ENCODE assay signal across 25 cellular contexts in genomic region chr5:139884734-139885133, GRCh38.
"Had no signal": no experiment of that assay in that cellular context is flagged by ENCODE, and none has a peak within 500 bp of the region (broad histone marks: within the 10 kb centered on the region; RNA-seq: fewer than 3 reads in every experiment).

No MANE protein-coding gene starts in this region.

- H3K27ac ChIP-seq: body of pancreas, cardiac muscle cell, coronary artery, dorsolateral prefrontal cortex, esophagus muscularis mucosa, foreskin keratinocyte, gastroesophageal sphincter, VCaP had no signal

- H3K9me3 ChIP-seq: body of pancreas, esophagus muscularis mucosa, gastroesophageal sphincter, heart right ventricle had no signal

- H3K27me3 ChIP-seq: body of pancreas, cardiac muscle cell, dorsolateral prefrontal cortex, esophagus muscularis mucosa, gastroesophageal sphincter, heart right ventricle had no signal

- DNase-seq: activated CD4-positive, alpha-beta T cell treated with anti-CD3 and anti-CD28 coated beads for 1 hour; activated CD4-positive, alpha-beta T cell treated with anti-CD3 and anti-CD28 coated beads for 4 hours; activated CD4-positive, alpha-beta T cell treated with anti-CD3 and anti-CD28 coated beads, Interleukin-2, amount 10 ng/mL, durations not matched to agents 7 days and 5 days; activated CD4-positive, alpha-beta T cell treated with anti-CD3 and anti-CD28 coated beads, Interleukin-2, amount 50 U/mL, for 4 hours; activated CD8-positive, alpha-beta memory T cell treated with anti-CD3 and anti-CD28 coated beads for 24 hours; activated CD8-positive, alpha-beta T cell treated with anti-CD3 and anti-CD28 coated beads for 36 hours; activated effector memory CD4-positive, alpha-beta T cell treated with Interleukin-2 at 50 U/mL for 16 hours; activated gamma-delta T cell treated with Interleukin-2 at 50 U/mL for 16 hours; activated naive CD4-positive, alpha-beta T cell treated with anti-CD3 and anti-CD28 coated beads, Interleukin-2, amount 50 U/mL, for 16 hours; activated naive CD4-positive, alpha-beta T cell treated with Interleukin-2 at 50 U/mL for 16 hours; activated T-cell treated with anti-CD3 and anti-CD28 coated beads, Interleukin-2, amount 50 U/mL, for 4 hours; amniotic stem cell; body of pancreas; dorsolateral prefrontal cortex; effector memory CD4-positive, alpha-beta T cell; endodermal cell; foreskin keratinocyte; T-helper 1 cell; T-helper 2 cell had no signal

- H3K4me3 ChIP-seq: body of pancreas, cardiac muscle cell, coronary artery, dorsolateral prefrontal cortex, esophagus muscularis mucosa, gastroesophageal sphincter, heart right ventricle had no signal

- H3K4me1 ChIP-seq: body of pancreas, foreskin keratinocyte had no signal

- H3K36me3 ChIP-seq: cardiac muscle cell had no signal
